ENCODE assay signal across 27 cellular contexts in genomic region chr5:95662946-95663345, GRCh38. TPM values are rescaled to one million over a fixed set of nuclear protein-coding genes. Genes with fewer than 3 reads are reported as not detected.
DNase-seq lines count a peak whose midpoint lies in the region; ATAC-seq, FAIRE-seq and TF ChIP-seq lines count a peak whose summit lies in the region.
"Had no signal": no experiment of that assay in that cellular context is flagged by ENCODE, and none has a peak within 500 bp of the region (broad histone marks: within the 10 kb centered on the region; RNA-seq: fewer than 3 reads in every experiment).

No MANE protein-coding gene starts in this region.

- POLR2A ChIA-PET in K562 (lab: Yijun Ruan, JAX), result no interaction called here

- H3K27me3 ChIP-seq in K562 (ENCODE audit: control insufficient read depth in 2 of 2, insufficient read depth in 2 of 2, low read length in 2 of 2) (no peaks in the 10 kb centered on the region), dorsolateral prefrontal cortex (no peaks in the 10 kb centered on the region)
- H3K27me3 ChIP-seq: BE2C, BLaER1 had no signal

- TF ChIP-seq EP300 in K562 (IDR thresholded peaks at IDR 0.05; ENCODE audit: low read length), result no peak

- in situ Hi-C loops in K562 (cut with MboI), result no loop called here

- no peaks in the 10 kb centered on the region for H3K79me2 ChIP-seq in K562 (ENCODE audit: control insufficient read depth, insufficient read depth, low read length)

- no peak; the same call in 2 of the 3 replicates for ATAC-seq in K562
- no peak for ATAC-seq in HG02884 (IDR thresholded peaks at IDR 0.05; ENCODE audit: unreplicated experiment)
- ATAC-seq: GM12878 had no signal

- TF ChIP-seq RAD21 in K562 (CRISPR knock-in tag; conservative IDR thresholded peaks at IDR 0.05 in 1 of 2, IDR thresholded peaks at IDR 0.05 in 1 of 2), result no peak

- no peak for DNase-seq in H54 (ENCODE audit: insufficient read length, low spot score)
- DNase-seq in K562 (ENCODE audit: extremely low read depth in 1 of 4, low spot score in 3 of 4), result no peak
- no peak for DNase-seq in dorsolateral prefrontal cortex
- DNase-seq in NCI-H526 treated with DMSO at 0.1 percent for 48 hours (lab: John Stamatoyannopoulos, UW), result no peak
- DNase-seq: 8988T; ACHN; BE2C; C1 segment of cervical spinal cord; CD4-positive, alpha-beta memory T cell; CD4-positive, CD25-positive, alpha-beta regulatory T cell; CD8-positive, alpha-beta memory T cell; COR-L47; DMS 273 treated with DMSO at 0.1 percent for 48 hours; DMS153; DMS53; DMS79; DND-41; EL; GDM1 had no signal

- H3K4me2 ChIP-seq in K562 (ENCODE audit: insufficient read depth, low read length), result no peak overlapping the region
- H3K4me2 ChIP-seq: BLaER1 had no signal

- H3K4me1 ChIP-seq in K562 (replicated peaks in 1 of 2; ENCODE audit: control insufficient read depth in 2 of 2, insufficient read depth in 2 of 2, low read length in 2 of 2), result peaks cover 0 to 8% of the 10 kb centered on the region in 2 experiments; a peak in 3 of 5 replicates
- H3K4me1 ChIP-seq: BE2C, BLaER1 had no signal

- H3K36me3 ChIP-seq in K562 (ENCODE audit: control insufficient read depth, insufficient read depth, low read length), result peaks cover 23% of the 10 kb centered on the region
- H3K36me3 ChIP-seq: BE2C, BLaER1 had no signal

- FAIRE-seq in H54 (lab: Jason Lieb, UNC) (peak; percentile 33), K562 (lab: Jason Lieb, UNC) (no peak)
- FAIRE-seq: A204.1, GM12878, GM19239 had no signal

- H3K9ac ChIP-seq in K562 (ENCODE audit: insufficient read depth in 1 of 2, low read depth in 2 of 2, low read length in 2 of 2), result no peak overlapping the region
- H3K9ac ChIP-seq: BLaER1 had no signal

- intact Hi-C loops in K562 (cut with micrococcal nuclease), result no loop called here
- intact Hi-C loops in dorsolateral prefrontal cortex (cut with DNase I), result loop anchor here in 1 of 2 donors (5.0 kb wide), 2 partner anchors 114 to 179 kb away; no protein-coding TSS in a partner anchor

- H2AFZ ChIP-seq in K562 (ENCODE audit: low read depth, low read length), result no peak overlapping the region

- BruUV-seq in K562 (replicated peaks; lab: Mats Ljungman, UMichigan), result no TSS peak

- H3K27ac ChIP-seq in K562 (ENCODE audit: extremely low read depth, low read depth, low read length), result no peak overlapping the region
- no peak overlapping the region for H3K27ac ChIP-seq in dorsolateral prefrontal cortex
- H3K27ac ChIP-seq: BLaER1 had no signal

- H4K20me1 ChIP-seq in K562 (replicated peaks; ENCODE audit: control insufficient read depth, insufficient read depth, low read length), result no peaks in the 10 kb centered on the region
- H4K20me1 ChIP-seq: BLaER1 had no signal

- TF ChIP-seq CTCF in K562 (IDR thresholded peaks at IDR 0.05 in 2 of 3, conservative IDR thresholded peaks at IDR 0.05 in 1 of 3; ENCODE audit: insufficient read depth in 2 of 3, low read depth in 1 of 3, low read length in 3 of 3), result no peak
- no peak for TF ChIP-seq CTCF in dorsolateral prefrontal cortex (IDR thresholded peaks at IDR 0.05 in 54 of 56, conservative IDR thresholded peaks at IDR 0.05 in 2 of 56; ENCODE audit: low read depth in 1 of 56, partially characterized antibody in 56 of 56)

- TF ChIP-seq POLR2A in H54 (IDR thresholded peaks at IDR 0.05; ENCODE audit: low read depth, low read length) (no peak), K562 (conservative IDR thresholded peaks at IDR 0.05) (peak; percentile 56; the same call in 1 of the 2 replicates)

- CTCF ChIA-PET in K562 (lab: Yijun Ruan, JAX; ENCODE audit: low intra/inter-chr PET ratio), result interaction anchor here (1.3 kb wide), 1 partner anchor 93 kb away, joined by 4 read pairs; no protein-coding TSS in a partner anchor

- no peaks in the 10 kb centered on the region for H3K9me1 ChIP-seq in K562 (ENCODE audit: control insufficient read depth, insufficient read depth, low read length)

- H3K4me3 ChIP-seq in K562, result no peak overlapping the region
- no peak overlapping the region for H3K4me3 ChIP-seq in dorsolateral prefrontal cortex
- H3K4me3 ChIP-seq: BLaER1, GM12878 had no signal

- no peaks in the 10 kb centered on the region for H3K9me3 ChIP-seq in K562 (replicated peaks; ENCODE audit: control insufficient read depth, insufficient read depth, low read depth, low read length)
- H3K9me3 ChIP-seq: BE2C, BLaER1 had no signal

TF ChIP-seq in K562, 482 proteins besides CTCF, POLR2A, EP300 and RAD21 (continues in another document):
- TF ChIP-seq MYNN (IDR thresholded peaks at IDR 0.05), result 0 out of 2 replicates have a peak, but pooled peaks have one; percentile 10
- no peak for TF ChIP-seq MYNN (CRISPR knock-in tag; IDR thresholded peaks at IDR 0.05)
- no peak for TF ChIP-seq E2F1 (CRISPR knock-in tag; IDR thresholded peaks at IDR 0.05)
- no peak for TF ChIP-seq ZNF274 (IDR thresholded peaks at IDR 0.05; ENCODE audit: borderline replicate concordance, low read depth, low read length)

RNA-seq across cellular contexts. Expression of gene RFESD, which starts 16.4 kb away (rescaled TPM):
- 53.1 and 146 TPM in 2 replicates for total RNA-seq in K562 (2011; cell fraction: chromatin; rRNA removed; ENCODE audit: low replicate concordance)
- 30.5 and 38.8 TPM in 2 replicates for total RNA-seq in K562 (2011; cell fraction: nucleolus; rRNA removed)
- total RNA-seq in K562 (2011; cell fraction: nucleoplasm; rRNA removed), result 87.9 and 144 TPM in 2 replicates
- 59.6 and 62.3 TPM in 2 replicates for total RNA-seq in K562 (2014; rRNA removed)
- total RNA-seq in K562 (2014; rRNA removed; fragmentation: Illumina TruSeq; extraction: Trizol), result 192 and 220 TPM in 2 replicates
- total RNA-seq in K562 (2015; rRNA removed; fragmentation: Illumina TruSeq; extraction: Trizol), result 128 and 140 TPM in 2 replicates
- 128 and 129 TPM in 2 replicates for total RNA-seq in K562 (2021)
- polyA plus RNA-seq in K562 (2011; rRNA removed), result 106 and 218 TPM in 2 replicates
- polyA plus RNA-seq in K562 (2011; cell fraction: cytosol; rRNA removed), result 21.1 and 32.0 TPM in 2 replicates
- 44.8 and 55.3 TPM in 2 replicates for polyA plus RNA-seq in K562 (2011; cell fraction: nucleus; rRNA removed)
- polyA plus RNA-seq in K562 (2012), result 47.8 and 127 TPM in 2 replicates
- 120 and 129 TPM in 2 replicates for polyA plus RNA-seq in K562 (2014; fragmentation: Illumina TruSeq; extraction: Trizol)
- 100 to 1,000 TPM; 506 to 600 TPM for polyA plus RNA-seq in K562 (2014; fragmentation: Nextera tagmentation; extraction: Ambion mirVana)
- 102 and 125 TPM in 2 replicates for polyA plus RNA-seq in K562 (2014; rRNA removed)
- 78.8 and 104 TPM in 2 replicates for polyA minus RNA-seq in K562 (2011; rRNA and poly(A)+ RNA removed)
- polyA minus RNA-seq in K562 (2011; cell fraction: cytosol; rRNA and poly(A)+ RNA removed), result 27.6 and 34.3 TPM in 2 replicates
- 66.6 and 78.3 TPM in 2 replicates for polyA minus RNA-seq in K562 (2011; cell fraction: nucleus; rRNA and poly(A)+ RNA removed)
- total RNA-seq in dorsolateral prefrontal cortex, result 1 to 10 TPM; 1.0 to 7.7 (median 3.6) TPM

RNA-seq across cellular contexts. Expression of gene SPATA9, which starts 19.8 kb away (rescaled TPM):
- total RNA-seq in K562 (2011; cell fraction: chromatin; rRNA removed; ENCODE audit: low replicate concordance), result not detected in 2 replicates
- not detected in 2 replicates for total RNA-seq in K562 (2011; cell fraction: nucleolus; rRNA removed)
- not detected in 2 replicates for total RNA-seq in K562 (2011; cell fraction: nucleoplasm; rRNA removed)
- total RNA-seq in K562 (2014; rRNA removed), result 0.24 TPM in 1 of 2 replicates, not detected in the other
- total RNA-seq in K562 (2014; rRNA removed; fragmentation: Illumina TruSeq; extraction: Trizol), result not detected in 2 replicates
- total RNA-seq in K562 (2015; rRNA removed; fragmentation: Illumina TruSeq; extraction: Trizol), result 0.40 TPM in 1 of 2 replicates, not detected in the other
- total RNA-seq in K562 (2021), result 0.11 TPM in 1 of 2 replicates, not detected in the other
- polyA plus RNA-seq in K562 (2011; rRNA removed), result 0.28 and 0.38 TPM in 2 replicates
- 0.09 TPM in 1 of 2 replicates, not detected in the other for polyA plus RNA-seq in K562 (2011; cell fraction: cytosol; rRNA removed)
- 0.14 and 0.24 TPM in 2 replicates for polyA plus RNA-seq in K562 (2011; cell fraction: nucleus; rRNA removed)
- polyA plus RNA-seq in K562 (2012), result 1.6 and 1.8 TPM in 2 replicates
- polyA plus RNA-seq in K562 (2014; fragmentation: Illumina TruSeq; extraction: Trizol), result 0.16 TPM in 1 of 2 replicates, not detected in the other
- 1 to 10 TPM; 3.4 to 5.5 TPM for polyA plus RNA-seq in K562 (2014; fragmentation: Nextera tagmentation; extraction: Ambion mirVana)
- 0.05 and 0.16 TPM in 2 replicates for polyA plus RNA-seq in K562 (2014; rRNA removed)
- polyA minus RNA-seq in K562 (2011; rRNA and poly(A)+ RNA removed), result 0.18 TPM in 1 of 2 replicates, not detected in the other
- not detected in 2 replicates for polyA minus RNA-seq in K562 (2011; cell fraction: cytosol; rRNA and poly(A)+ RNA removed)
- polyA minus RNA-seq in K562 (2011; cell fraction: nucleus; rRNA and poly(A)+ RNA removed), result not detected in 2 replicates
- total RNA-seq in dorsolateral prefrontal cortex, result 1 to 10 TPM in 32 of 120 experiments, under 1 TPM in 53, not detected in 35; 0.24 to 2.5 (median 0.87) TPM
- total RNA-seq: A673; CD4-positive, alpha-beta memory T cell; CD4-positive, CD25-positive, alpha-beta regulatory T cell; CD8-positive, alpha-beta memory T cell; G401 had no signal
- polyA plus RNA-seq: CD14-positive monocyte; CD8-positive, alpha-beta memory T cell had no signal

RNA-seq across cellular contexts. Expression of gene GPR150, which starts 43.1 kb away (rescaled TPM):
- not detected in 2 replicates for total RNA-seq in K562 (2011; cell fraction: chromatin; rRNA removed; ENCODE audit: low replicate concordance)
- not detected in 2 replicates for total RNA-seq in K562 (2011; cell fraction: nucleolus; rRNA removed)
- total RNA-seq in K562 (2011; cell fraction: nucleoplasm; rRNA removed), result not detected in 2 replicates
- total RNA-seq in K562 (2014; rRNA removed) (not detected in 2 replicates), K562 (2014; rRNA removed; fragmentation: Illumina TruSeq; extraction: Trizol) (not detected in 2 replicates), K562 (2015; rRNA removed; fragmentation: Illumina TruSeq; extraction: Trizol) (not detected in 2 replicates), K562 (2021) (not detected in 2 replicates), dorsolateral prefrontal cortex (1 to 10 TPM in 119 of 120 experiments, under 1 TPM in 1; 0.93 to 7.8 (median 4.4) TPM)
- polyA plus RNA-seq in K562 (2011; rRNA removed) (not detected in 2 replicates), K562 (2014; fragmentation: Illumina TruSeq; extraction: Trizol) (not detected in 2 replicates), K562 (2014; fragmentation: Nextera tagmentation; extraction: Ambion mirVana) (not detected), K562 (2014; rRNA removed) (not detected in 2 replicates)
- polyA plus RNA-seq in K562 (2011; cell fraction: cytosol; rRNA removed), result not detected in 2 replicates
- not detected in 2 replicates for polyA plus RNA-seq in K562 (2011; cell fraction: nucleus; rRNA removed)
- not detected in 2 replicates for polyA plus RNA-seq in K562 (2012)
- polyA minus RNA-seq in K562 (2011; rRNA and poly(A)+ RNA removed), result not detected in 2 replicates
- not detected in 2 replicates for polyA minus RNA-seq in K562 (2011; cell fraction: cytosol; rRNA and poly(A)+ RNA removed)
- not detected in 2 replicates for polyA minus RNA-seq in K562 (2011; cell fraction: nucleus; rRNA and poly(A)+ RNA removed)
- total RNA-seq: G401 had no signal
- polyA plus RNA-seq: CD14-positive monocyte had no signal
